ENCODE assay signal across 19 cellular contexts in genomic region chr11:43913829-43914380, GRCh38. TPM values are rescaled to one million over a fixed set of nuclear protein-coding genes. Genes with fewer than 3 reads are reported as not detected.
"Had no signal": no experiment of that assay in that cellular context is flagged by ENCODE, and none has a peak within 500 bp of the region (broad histone marks: within the 10 kb centered on the region; RNA-seq: fewer than 3 reads in every experiment).

No MANE protein-coding gene starts in this region.

- H3K27ac ChIP-seq: SJCRH30 had no signal

- H3K4me3 ChIP-seq: SJCRH30 had no signal

- DNase-seq: KBM-7, MV-4-11, NCI-H1048, NCI-H1105, NCI-H1417, NCI-H1436 treated with DMSO at 0.1 percent for 48 hours, NCI-H1694, NCI-H187 treated with DMSO at 0.1 percent for 48 hours, NCI-H2029 treated with DMSO at 0.1 percent for 48 hours, NCI-H2227 treated with DMSO at 0.1 percent for 48 hours, NCI-H524 treated with DMSO at 0.1 percent for 48 hours, NCI-H69, NCI-H774, RPMI8226, SHP77 treated with DMSO at 0.1 percent for 48 hours, SJCRH30 had no signal

- ATAC-seq: SK-N-SH treated with all-trans-retinoic acid at 6 μM for 48 hours had no signal

- H3K27me3 ChIP-seq: SJCRH30 had no signal

- H3K4me1 ChIP-seq: SJCRH30 had no signal

- H3K9me3 ChIP-seq: SJCRH30 had no signal

RNA-seq across cellular contexts. Expression of gene C11orf96, which starts 28.5 kb away (rescaled TPM):
- total RNA-seq: LHCN-M2, MCF 10A had no signal
